ENCODE assay signal across 18 cellular contexts in the genomic region with DNA sequence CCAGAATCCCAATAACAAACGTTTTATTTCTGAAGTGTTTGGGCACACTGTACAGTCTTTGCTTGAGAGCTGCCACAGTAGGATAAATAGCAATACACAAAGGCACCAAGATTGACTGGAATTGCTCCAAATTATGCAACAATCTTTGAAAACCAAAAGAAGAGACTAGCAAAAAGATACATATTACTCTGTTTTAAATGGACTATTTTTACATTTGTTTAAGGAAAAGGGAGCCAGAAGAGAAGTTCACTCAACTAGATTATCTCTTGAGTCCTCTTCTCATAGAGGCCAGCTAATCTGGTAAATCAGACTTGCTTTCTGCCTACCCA.
DNase-seq lines count a peak whose midpoint lies in the region; ATAC-seq and TF ChIP-seq lines count a peak whose summit lies in the region.
"Had no signal": no experiment of that assay in that cellular context is flagged by ENCODE, and none has a peak within 500 bp of the region (broad histone marks: within the 10 kb centered on the region; RNA-seq: fewer than 3 reads in every experiment).

No MANE protein-coding gene starts in this region.

- H3K27me3 Mint-ChIP-seq in nephron (ENCODE audit: low read depth) = peaks cover 3% of the 10 kb centered on the region

- H3K36me3 Mint-ChIP-seq in nephron (ENCODE audit: low read depth) = no peaks in the 10 kb centered on the region

- ATAC-seq in heart left ventricle (no peak), right cardiac atrium (no peak), aorta (ENCODE audit: low FRiP score) (peak; percentile 44), GM18858 (IDR thresholded peaks at IDR 0.05; ENCODE audit: unreplicated experiment) (no peak), GM19351 (IDR thresholded peaks at IDR 0.05; ENCODE audit: unreplicated experiment) (no peak)
- ATAC-seq: GM12878 had no signal

- H3K9me3 Mint-ChIP-seq in nephron = peaks cover 4% of the 10 kb centered on the region

- H3K27ac Mint-ChIP-seq in nephron = peak overlapping the region; percentile 79 to 93 (median 91)

- TF ChIP-seq CTCF in heart left ventricle (IDR thresholded peaks at IDR 0.05) (no peak), nephron (IDR thresholded peaks at IDR 0.05; ENCODE audit: unreplicated experiment in 3 of 3) (no peak)

- H3K36me3 ChIP-seq in heart left ventricle = no peaks in the 10 kb centered on the region
- no peaks in the 10 kb centered on the region for H3K36me3 ChIP-seq in aorta (ENCODE audit: control insufficient read depth in 1 of 2, insufficient read depth in 2 of 2, low read length in 1 of 2)

- H3K27me3 ChIP-seq in heart left ventricle (no peaks in the 10 kb centered on the region), right cardiac atrium (ENCODE audit: control insufficient read depth, insufficient read depth) (no peaks in the 10 kb centered on the region), aorta (ENCODE audit: control insufficient read depth in 1 of 2, insufficient read depth in 2 of 2, low read length in 1 of 2) (peaks cover 0 to 1% of the 10 kb centered on the region in 2 donors)

- whole genome bisulfite sequencing in heart left ventricle, 4 donors = 43 to 54% (median 50%) methylated on average over 1 of the region's 1 CpG
- 29% methylated on average over 1 of the region's 1 CpG for WGBS in right cardiac atrium
- 15 to 27% methylated on average over 1 of the region's 1 CpG for WGBS in aorta, 2 donors

- intact Hi-C loops in heart left ventricle (cut with DNase I) (no loop called here), right cardiac atrium (cut with DNase I) (no loop called here), aorta (cut with DNase I) (no loop called here)

- peaks cover 3 to 30% (median 17%) of the 10 kb centered on the region in 12 donors for H3K4me1 ChIP-seq in heart left ventricle
- H3K4me1 ChIP-seq in right cardiac atrium (ENCODE audit: control insufficient read depth, insufficient read depth, low read length) = peaks cover 1% of the 10 kb centered on the region
- H3K4me1 ChIP-seq in aorta (ENCODE audit: control insufficient read depth in 1 of 2, insufficient read depth in 2 of 2, low read length in 2 of 2) = peaks cover 0 to 3% of the 10 kb centered on the region in 2 donors

- H3K4me3 ChIP-seq in heart left ventricle (no peak overlapping the region), right cardiac atrium (ENCODE audit: low read length) (no peak overlapping the region), aorta (ENCODE audit: low read length in 2 of 2) (no peak overlapping the region)
- H3K4me3 ChIP-seq: GM12878, PC-9 had no signal

- H3K9me3 ChIP-seq in heart left ventricle (no peaks in the 10 kb centered on the region), right cardiac atrium (ENCODE audit: control insufficient read depth, low read length) (no peaks in the 10 kb centered on the region), aorta (ENCODE audit: control insufficient read depth, low read length) (peaks cover 2% of the 10 kb centered on the region)

- peaks cover 61% of the 10 kb centered on the region for H3K4me1 Mint-ChIP-seq in nephron

- DNase-seq in heart left ventricle (no peak), right cardiac atrium (no peak), aorta (no peak)
- DNase-seq in activated CD4-positive, alpha-beta T cell treated with anti-CD3 and anti-CD28 coated beads, Interleukin-2, amount 50 U/mL, for 48 hours = no peak
- DNase-seq: C1 segment of cervical spinal cord, DND-41, GOT3, NCI-H1417, NCI-H1930, NCI-H2171, NCI-H446, NCI-H69, PC-9 had no signal

- no peak for TF ChIP-seq POLR2A in heart left ventricle (IDR thresholded peaks at IDR 0.05)

- H3K4me3 Mint-ChIP-seq in nephron = no peak overlapping the region

- H3K27ac ChIP-seq in heart left ventricle = peak overlapping the region in 10 of 12 donors; percentile 3 to 76 (median 54)
- no peak overlapping the region for H3K27ac ChIP-seq in right cardiac atrium (ENCODE audit: low read length)
- H3K27ac ChIP-seq in angular gyrus (ENCODE audit: low read depth, low read length) = peak overlapping the region; percentile 4
- no peak overlapping the region for H3K27ac ChIP-seq in aorta (ENCODE audit: low read depth in 1 of 2, low read length in 2 of 2)
- H3K27ac ChIP-seq: PC-9 had no signal

Comparison
In these comparisons a context has a peak if more than half of its experiments do, and no peak if none do; other contexts are left out.
1. H3K27ac ChIP-seq: peak in heart left ventricle (10 of 12) and angular gyrus (single experiment); none in right cardiac atrium (single experiment) and aorta (0 of 2).